In the genomic region with DNA sequence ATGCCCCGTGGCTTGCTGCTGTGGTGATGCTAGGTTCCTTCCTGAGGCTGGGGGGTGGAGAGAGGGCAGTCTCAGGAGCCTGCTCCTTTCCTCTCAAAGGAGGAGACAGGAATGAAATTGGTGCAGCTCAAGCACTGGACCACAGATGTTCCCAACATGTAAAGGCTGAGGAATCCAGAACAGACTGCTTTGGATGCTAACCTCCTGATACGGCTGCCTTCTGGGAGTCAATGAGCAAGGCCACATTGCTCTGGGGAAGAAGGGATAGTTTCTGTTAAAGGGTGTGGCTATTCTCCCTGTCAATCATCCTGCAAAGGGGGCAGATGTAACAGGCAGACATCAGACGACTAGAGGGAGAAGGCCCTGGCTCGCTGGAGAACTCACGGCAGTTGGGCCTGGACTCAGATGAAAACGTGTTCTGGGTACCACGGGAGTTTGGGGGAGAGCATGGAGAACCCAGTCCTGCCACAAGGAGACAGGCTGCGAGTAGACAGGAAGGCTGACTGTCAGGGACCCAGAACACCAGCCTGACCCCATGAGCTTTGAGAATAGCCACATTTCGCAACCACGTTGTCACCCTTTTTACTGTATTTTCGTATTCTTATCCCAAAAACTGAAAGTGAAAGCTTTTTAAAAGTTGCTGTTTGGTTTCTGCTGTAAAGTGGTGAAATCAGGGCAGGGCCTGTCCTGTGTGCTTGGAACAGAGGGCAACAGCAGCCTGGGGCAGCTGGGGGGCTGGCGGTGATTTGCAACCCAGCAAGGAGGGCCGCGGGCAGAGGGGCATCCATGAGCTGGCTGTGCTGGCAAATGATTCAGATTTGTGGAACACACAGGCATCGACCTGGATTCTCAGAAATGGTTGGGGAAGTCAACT, we compare ENCODE assay signal across 8 cellular contexts.
DNase-seq lines count a peak whose midpoint lies in the region; ATAC-seq, FAIRE-seq and TF ChIP-seq lines count a peak whose summit lies in the region.

No MANE protein-coding gene starts in this region.

- ATAC-seq in GM12878 (no peak), mucosa of descending colon (peak; percentile 47), GM18517 (IDR thresholded peaks at IDR 0.05; ENCODE audit: unreplicated experiment) (no peak)

- H3K27ac Mint-ChIP-seq in Caco-2 (ENCODE audit: unreplicated experiment): no peak overlapping the region

- H3K4me1 ChIP-seq in GM12878 (ENCODE audit: control insufficient read depth, insufficient read depth, low read length): no peaks in the 10 kb centered on the region; the same call in 1 of the 2 replicates
- H3K4me1 ChIP-seq in mucosa of descending colon (ENCODE audit: low read depth): no peaks in the 10 kb centered on the region
- no peaks in the 10 kb centered on the region for H3K4me1 ChIP-seq in Caco-2

- intact Hi-C loops in GM12878 (cut with micrococcal nuclease; ENCODE audit: unreplicated experiment): no loop called here
- intact Hi-C loops in mucosa of descending colon (cut with DNase I, micrococcal nuclease): loop anchor here in 1 of 2 donors (10.0 kb wide), 1 partner anchor 48 kb away; no protein-coding TSS in a partner anchor
- intact Hi-C loops in Caco-2 (cut with micrococcal nuclease; ENCODE audit: unreplicated experiment): no loop called here

- SMC1A ChIA-PET in GM12878 (lab: Charles Lee; ENCODE audit: uncharacterized antibody, unreplicated experiment): interaction anchor here (0.6 to 3.2 kb wide), 3 partner anchors 10 to 1528 kb away, joined by 3 to 22 read pairs (median 3); a partner anchor contains a TSS

- H3K4me3 Mint-ChIP-seq in Caco-2 (ENCODE audit: unreplicated experiment): no peak overlapping the region

- peak overlapping the region; percentile 39 for H2AFZ ChIP-seq in GM12878 (ENCODE audit: control insufficient read depth, low read depth, low read length)

- BruUV-seq in GM12878 (replicated peaks; lab: Mats Ljungman, UMichigan): no TSS peak
- no TSS peak for BruUV-seq in Caco-2 (replicated peaks; lab: Mats Ljungman, UMichigan)

- no peak for TF ChIP-seq EP300 in GM12878 (IDR thresholded peaks at IDR 0.05; ENCODE audit: borderline replicate concordance in 1 of 2, control insufficient read depth in 1 of 2, low read depth in 2 of 2, low read length in 2 of 2)

- no peaks in the 10 kb centered on the region for H4K20me1 ChIP-seq in GM12878 (ENCODE audit: control insufficient read depth, insufficient read depth)

- peak; percentile 54 for TF ChIP-seq CTCF in AG10803 (conservative IDR thresholded peaks at IDR 0.05; ENCODE audit: low read length)
- TF ChIP-seq CTCF in GM12878 (IDR thresholded peaks at IDR 0.05 in 2 of 3, conservative IDR thresholded peaks at IDR 0.05 in 1 of 3; ENCODE audit: control insufficient read depth in 2 of 3, extremely low read depth in 1 of 3, insufficient read depth in 1 of 3, low read depth in 3 of 3, low read length in 3 of 3): no peak
- no peak for TF ChIP-seq CTCF in mucosa of descending colon (IDR thresholded peaks at IDR 0.05)
- no peak for TF ChIP-seq CTCF in Caco-2 (IDR thresholded peaks at IDR 0.05; ENCODE audit: insufficient read depth in 1 of 2, low read depth in 1 of 2, low read length in 1 of 2, severe bottlenecking in 1 of 2, unreplicated experiment in 1 of 2)

- peak overlapping the region; percentile 32 for H3K4me3 ChIP-seq in AG10803 (ENCODE audit: low read length)
- no peak overlapping the region for H3K4me3 ChIP-seq in GM12878
- H3K4me3 ChIP-seq in mucosa of descending colon: no peak overlapping the region
- no peak overlapping the region for H3K4me3 ChIP-seq in Caco-2 (ENCODE audit: low read depth, low read length)

- H3K79me2 ChIP-seq in GM12878 (ENCODE audit: control insufficient read depth, insufficient read depth, low read length): no peaks in the 10 kb centered on the region

- no peak overlapping the region for H3K9ac ChIP-seq in GM12878 (ENCODE audit: control insufficient read depth, insufficient read depth, low read length)

- H3K9me3 ChIP-seq in KOPT-K1 (ENCODE audit: insufficient read depth, low read length, poor library complexity, severe bottlenecking): no peaks in the 10 kb centered on the region
- no peaks in the 10 kb centered on the region for H3K9me3 ChIP-seq in GM12878 (replicated peaks; ENCODE audit: control insufficient read depth, insufficient read depth, low read length)
- no peaks in the 10 kb centered on the region for H3K9me3 ChIP-seq in mucosa of descending colon
- no peaks in the 10 kb centered on the region for H3K9me3 ChIP-seq in Caco-2

- in situ Hi-C loops in GM12878 (cut with MboI): no loop called here

- RAD21 ChIA-PET in GM12878 (lab: Charles Lee; ENCODE audit: unreplicated experiment): interaction anchor here (1.8 kb wide), 1 partner anchor 96 kb away, joined by 10 read pairs; a partner anchor contains a TSS

- no peak for TF ChIP-seq POLR2A in GM12878 (IDR thresholded peaks at IDR 0.05; ENCODE audit: low read depth, low read length)

- CTCF ChIA-PET in GM12878 (lab: Yijun Ruan, JAX) (interaction anchor here (0.9 to 2.7 kb wide), 5 partner anchors 10 to 125 kb away, joined by 3 to 16 read pairs (median 4); a partner anchor contains a TSS), Caco-2 (lab: Charles Lee) (interaction anchor here (1.4 kb wide), 1 partner anchor 95 kb away, joined by 5 read pairs; a partner anchor contains a TSS)

- WGBS in GM12878 (ENCODE audit: insufficient coverage, insufficient replicate concordance, low lambda C conversion rate, missing lambda C conversion rate): 59% methylated on average over 15 of the region's 15 CpGs

- H3K27ac ChIP-seq in KOPT-K1 (ENCODE audit: low read depth, low read length, poor library complexity, severe bottlenecking): peak overlapping the region; percentile 56
- H3K27ac ChIP-seq in GM12878 (ENCODE audit: control insufficient read depth, insufficient read depth): no peak overlapping the region

- H3K9me3 Mint-ChIP-seq in Caco-2 (ENCODE audit: unreplicated experiment): no peaks in the 10 kb centered on the region

- POLR2A ChIA-PET in GM12878 (lab: Charles Lee) (no interaction called here), Caco-2 (lab: Charles Lee) (no interaction called here)

- no peak for FAIRE-seq in GM12878 (lab: Jason Lieb, UNC)

- H3K27me3 Mint-ChIP-seq in Caco-2 (ENCODE audit: insufficient read depth, unreplicated experiment): no peaks in the 10 kb centered on the region

- peak overlapping the region; percentile 11; the same call in 1 of the 2 replicates for H3K4me2 ChIP-seq in GM12878 (ENCODE audit: control insufficient read depth, insufficient read depth)

- no peaks in the 10 kb centered on the region for H3K4me1 Mint-ChIP-seq in Caco-2 (ENCODE audit: low read depth, unreplicated experiment)

- peaks cover 66% of the 10 kb centered on the region for H3K36me3 Mint-ChIP-seq in Caco-2 (ENCODE audit: insufficient read depth, unreplicated experiment)

- no peak for TF ChIP-seq RAD21 in GM12878 (IDR thresholded peaks at IDR 0.05; ENCODE audit: insufficient read depth, low read depth, low read length)

- H3K27me3 ChIP-seq in GM12878 (replicated peaks in 1 of 2; ENCODE audit: control insufficient read depth in 2 of 2, insufficient read depth in 2 of 2, low read length in 1 of 2) (no peaks in the 10 kb centered on the region), Caco-2 (replicated peaks; ENCODE audit: control insufficient read depth, insufficient read depth, low read length) (no peaks in the 10 kb centered on the region)

- H3K36me3 ChIP-seq in KOPT-K1 (ENCODE audit: insufficient read depth, low read length) (no peaks in the 10 kb centered on the region), GM12878 (ENCODE audit: control insufficient read depth in 2 of 2, insufficient read depth in 2 of 2, low read length in 1 of 2) (no peaks in the 10 kb centered on the region), mucosa of descending colon (ENCODE audit: low read depth) (no peaks in the 10 kb centered on the region), Caco-2 (ENCODE audit: control insufficient read depth, insufficient read depth, low read length) (no peaks in the 10 kb centered on the region; the same call in 1 of the 2 replicates)

- DNase-seq in AG10803 (ENCODE audit: low read depth): peak; percentile 86
- DNase-seq in GM12878 (ENCODE audit: low read depth, low spot score): no peak
- DNase-seq in mucosa of descending colon: peak in 2 of 3 donors; percentile 28 to 50
- DNase-seq in Caco-2: no peak
- no peak for DNase-seq in activated gamma-delta T cell (lab: John Stamatoyannopoulos, UW)
- DNase-seq in NCI-H2029 (lab: John Stamatoyannopoulos, UW): no peak

TF ChIP-seq in GM12878, 131 proteins besides CTCF, POLR2A, EP300 and RAD21:
- TF ChIP-seq, protein P1, sequence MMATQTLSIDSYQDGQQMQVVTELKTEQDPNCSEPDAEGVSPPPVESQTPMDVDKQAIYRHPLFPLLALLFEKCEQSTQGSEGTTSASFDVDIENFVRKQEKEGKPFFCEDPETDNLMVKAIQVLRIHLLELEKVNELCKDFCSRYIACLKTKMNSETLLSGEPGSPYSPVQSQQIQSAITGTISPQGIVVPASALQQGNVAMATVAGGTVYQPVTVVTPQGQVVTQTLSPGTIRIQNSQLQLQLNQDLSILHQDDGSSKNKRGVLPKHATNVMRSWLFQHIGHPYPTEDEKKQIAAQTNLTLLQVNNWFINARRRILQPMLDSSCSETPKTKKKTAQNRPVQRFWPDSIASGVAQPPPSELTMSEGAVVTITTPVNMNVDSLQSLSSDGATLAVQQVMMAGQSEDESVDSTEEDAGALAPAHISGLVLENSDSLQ (IDR thresholded peaks at IDR 0.05): peak; percentile 72
- no peak for TF ChIP-seq ZZZ3 (IDR thresholded peaks at IDR 0.05; ENCODE audit: control insufficient read depth, insufficient read length, low read depth)
- TF ChIP-seq, protein P2, sequence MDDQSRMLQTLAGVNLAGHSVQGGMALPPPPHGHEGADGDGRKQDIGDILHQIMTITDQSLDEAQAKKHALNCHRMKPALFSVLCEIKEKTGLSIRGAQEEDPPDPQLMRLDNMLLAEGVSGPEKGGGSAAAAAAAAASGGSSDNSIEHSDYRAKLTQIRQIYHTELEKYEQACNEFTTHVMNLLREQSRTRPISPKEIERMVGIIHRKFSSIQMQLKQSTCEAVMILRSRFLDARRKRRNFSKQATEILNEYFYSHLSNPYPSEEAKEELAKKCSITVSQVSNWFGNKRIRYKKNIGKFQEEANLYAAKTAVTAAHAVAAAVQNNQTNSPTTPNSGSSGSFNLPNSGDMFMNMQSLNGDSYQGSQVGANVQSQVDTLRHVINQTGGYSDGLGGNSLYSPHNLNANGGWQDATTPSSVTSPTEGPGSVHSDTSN (IDR thresholded peaks at IDR 0.05; ENCODE audit: insufficient replicate concordance, low read depth, low read length): peak; percentile 55

Comparison
In these comparisons a context has a peak if more than half of its experiments do, and no peak if none do; other contexts are left out.
1. DNase-seq: peak in AG10803 (single experiment) and mucosa of descending colon (2 of 3); none in GM12878 (single experiment), Caco-2 (0 of 2), activated gamma-delta T cell (single experiment) and NCI-H2029 (single experiment).